1 cellular context compared by ENCODE assay signal in the genomic region with DNA sequence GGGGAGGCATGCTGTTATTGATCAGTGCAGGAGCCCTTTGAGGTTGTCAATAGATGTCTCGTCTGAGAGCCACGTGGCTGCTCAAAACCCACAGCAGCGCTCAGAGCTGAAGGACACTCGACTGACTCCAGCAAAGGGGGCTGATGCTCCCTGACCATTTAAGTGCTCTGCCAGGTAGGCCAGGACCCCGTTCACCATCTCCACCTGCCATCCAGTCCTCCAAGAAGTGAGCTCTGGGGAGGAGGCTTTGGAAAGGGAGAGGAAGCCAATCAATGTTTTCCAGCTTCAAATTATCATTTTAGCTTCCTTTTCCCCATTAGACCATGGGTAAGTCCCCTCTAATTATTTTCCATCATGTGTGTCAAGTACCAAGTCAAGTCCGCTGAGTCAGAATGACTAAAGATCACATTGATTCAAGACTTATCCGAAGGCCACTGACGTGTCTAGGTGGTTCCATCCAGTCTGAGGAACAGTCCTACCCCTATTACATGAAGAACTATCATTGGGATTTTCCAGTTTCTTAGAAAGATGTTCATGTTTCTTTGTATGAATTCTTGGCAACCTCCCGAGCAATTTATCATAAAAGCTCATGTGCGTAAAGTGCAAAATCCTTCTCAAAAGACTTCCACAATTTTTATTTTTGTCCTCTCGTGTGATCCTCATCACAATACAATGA.
TF ChIP-seq lines count a peak whose summit lies in the region.

No MANE protein-coding gene starts in this region.

TF ChIP-seq in K562, 482 proteins besides CTCF, POLR2A, EP300 and RAD21 (continued from another document):
- TF ChIP-seq ZHX1 (conservative IDR thresholded peaks at IDR 0.05; ENCODE audit: low read length) (no peak), ZNF217 (CRISPR knock-in tag; IDR thresholded peaks at IDR 0.05) (no peak), POLR3G (IDR thresholded peaks at IDR 0.05; ENCODE audit: extremely low read depth, insufficient read length, insufficient replicate concordance) (no peak), NUFIP1 (IDR thresholded peaks at IDR 0.05; ENCODE audit: partially characterized antibody) (no peak), ZFP91 (CRISPR knock-in tag; IDR thresholded peaks at IDR 0.05) (no peak), HDAC8 (tag; IDR thresholded peaks at IDR 0.05) (0 out of 2 replicates have a peak, but pooled peaks have one; percentile 31), FOXA1 (IDR thresholded peaks at IDR 0.05; ENCODE audit: borderline replicate concordance) (no peak), CBFB (CRISPR knock-in tag; IDR thresholded peaks at IDR 0.05) (no peak), E4F1 (CRISPR knock-in tag; IDR thresholded peaks at IDR 0.05; ENCODE audit: borderline replicate concordance) (no peak), BRF1 (IDR thresholded peaks at IDR 0.05; ENCODE audit: borderline replicate concordance, extremely low read depth, insufficient read length) (no peak), MAFK (IDR thresholded peaks at IDR 0.05; ENCODE audit: low read length) (peak; percentile 90), SNIP1 (IDR thresholded peaks at IDR 0.05; ENCODE audit: low read depth) (no peak), ZNF280B (CRISPR knock-in tag; IDR thresholded peaks at IDR 0.05) (no peak), PTRF (tag; IDR thresholded peaks at IDR 0.05) (no peak), MCM3 (IDR thresholded peaks at IDR 0.05) (no peak), ZFX (CRISPR knock-in tag; IDR thresholded peaks at IDR 0.05) (no peak), RCOR1 (IDR thresholded peaks at IDR 0.05; ENCODE audit: borderline replicate concordance in 1 of 2, low read depth in 2 of 2, low read length in 2 of 2) (peak in 1 of 2 experiments; percentile 53; a peak in 1 of 4 replicates), RBM17 (IDR thresholded peaks at IDR 0.05; ENCODE audit: borderline replicate concordance, low read depth, low read length) (no peak), ATF2 (CRISPR knock-in tag; IDR thresholded peaks at IDR 0.05) (no peak), SIRT6 (IDR thresholded peaks at IDR 0.05; ENCODE audit: low read depth, low read length) (no peak), ZZZ3 (IDR thresholded peaks at IDR 0.05) (no peak), LCOR (CRISPR knock-in tag; IDR thresholded peaks at IDR 0.05) (no peak), ZNF12 (CRISPR knock-in tag; IDR thresholded peaks at IDR 0.05) (no peak)
- TF ChIP-seq, protein P1, sequence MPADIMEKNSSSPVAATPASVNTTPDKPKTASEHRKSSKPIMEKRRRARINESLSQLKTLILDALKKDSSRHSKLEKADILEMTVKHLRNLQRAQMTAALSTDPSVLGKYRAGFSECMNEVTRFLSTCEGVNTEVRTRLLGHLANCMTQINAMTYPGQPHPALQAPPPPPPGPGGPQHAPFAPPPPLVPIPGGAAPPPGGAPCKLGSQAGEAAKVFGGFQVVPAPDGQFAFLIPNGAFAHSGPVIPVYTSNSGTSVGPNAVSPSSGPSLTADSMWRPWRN (IDR thresholded peaks at IDR 0.05; ENCODE audit: low read depth): no peak
